Comparison of ENCODE assay signal across 1 cellular context in genomic region chr6:106631356-106631755, GRCh38.
TF ChIP-seq lines count a peak whose summit lies in the region.

No MANE protein-coding gene starts in this region.

TF ChIP-seq in GM12878, 131 proteins besides CTCF, POLR2A, EP300 and RAD21:
- TF ChIP-seq CBX3 (IDR thresholded peaks at IDR 0.05; ENCODE audit: borderline replicate concordance, low read depth) (no peak), ESRRA (IDR thresholded peaks at IDR 0.05; ENCODE audit: low read length) (no peak), ASH2L (IDR thresholded peaks at IDR 0.05; ENCODE audit: borderline replicate concordance, low read depth) (no peak), MLLT1 (IDR thresholded peaks at IDR 0.05) (no peak), CEBPZ (IDR thresholded peaks at IDR 0.05; ENCODE audit: low read depth, low read length) (no peak), SMAD5 (IDR thresholded peaks at IDR 0.05; ENCODE audit: low read depth) (no peak), ZNF217 (IDR thresholded peaks at IDR 0.05) (no peak), IKZF1 (conservative IDR thresholded peaks at IDR 0.05) (no peak), KAT2A (conservative IDR thresholded peaks at IDR 0.05; ENCODE audit: control insufficient read depth, low read depth, low read length) (no peak), ATF7 (IDR thresholded peaks at IDR 0.05; ENCODE audit: low read depth) (no peak)
- TF ChIP-seq, protein P1, sequence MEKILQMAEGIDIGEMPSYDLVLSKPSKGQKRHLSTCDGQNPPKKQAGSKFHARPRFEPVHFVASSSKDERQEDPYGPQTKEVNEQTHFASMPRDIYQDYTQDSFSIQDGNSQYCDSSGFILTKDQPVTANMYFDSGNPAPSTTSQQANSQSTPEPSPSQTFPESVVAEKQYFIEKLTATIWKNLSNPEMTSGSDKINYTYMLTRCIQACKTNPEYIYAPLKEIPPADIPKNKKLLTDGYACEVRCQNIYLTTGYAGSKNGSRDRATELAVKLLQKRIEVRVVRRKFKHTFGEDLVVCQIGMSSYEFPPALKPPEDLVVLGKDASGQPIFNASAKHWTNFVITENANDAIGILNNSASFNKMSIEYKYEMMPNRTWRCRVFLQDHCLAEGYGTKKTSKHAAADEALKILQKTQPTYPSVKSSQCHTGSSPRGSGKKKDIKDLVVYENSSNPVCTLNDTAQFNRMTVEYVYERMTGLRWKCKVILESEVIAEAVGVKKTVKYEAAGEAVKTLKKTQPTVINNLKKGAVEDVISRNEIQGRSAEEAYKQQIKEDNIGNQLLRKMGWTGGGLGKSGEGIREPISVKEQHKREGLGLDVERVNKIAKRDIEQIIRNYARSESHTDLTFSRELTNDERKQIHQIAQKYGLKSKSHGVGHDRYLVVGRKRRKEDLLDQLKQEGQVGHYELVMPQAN (conservative IDR thresholded peaks at IDR 0.05): no peak
